ENCODE assay signal across 8 cellular contexts in genomic region chr12:9682949-9683348, GRCh38. TPM values are rescaled to one million over a fixed set of nuclear protein-coding genes. Genes with fewer than 3 reads are reported as not detected.
DNase-seq lines count a peak whose midpoint lies in the region; ATAC-seq lines count a peak whose summit lies in the region.
"Not testable (repeated sequence)": the region's sequence is repeated elsewhere in the genome, so short reads cannot be mapped to it uniquely, and the experiment has no call there.
"Had no signal": no experiment of that assay in that cellular context is flagged by ENCODE, and none has a peak within 500 bp of the region (broad histone marks: within the 10 kb centered on the region; RNA-seq: fewer than 3 reads in every experiment).

No MANE protein-coding gene starts in this region.

- peaks cover 65% of the 10 kb centered on the region for H3K4me1 ChIP-seq in CD8-positive, alpha-beta memory T cell (ENCODE audit: insufficient read depth, low read length)
- peaks cover 46 to 50% of the 10 kb centered on the region in 2 donors for H3K4me1 ChIP-seq in naive thymus-derived CD4-positive, alpha-beta T cell (ENCODE audit: control insufficient read depth in 2 of 2, insufficient read depth in 2 of 2, low read length in 2 of 2)

- H3K4me1 Mint-ChIP-seq in CD8-positive, alpha-beta memory T cell: peaks cover 81 to 94% (median 93%) of the 10 kb centered on the region in 3 donors
- peaks cover 79% of the 10 kb centered on the region for H3K4me1 Mint-ChIP-seq in activated CD4-positive, alpha-beta T cell treated with anti-CD3 and anti-CD28 coated beads for 36 hours
- H3K4me1 Mint-ChIP-seq in activated T-cell treated with anti-CD3 and anti-CD28 coated beads, Interleukin-2, amount 50 U/mL, for 24 hours (ENCODE audit: low read depth): peaks cover 82% of the 10 kb centered on the region
- H3K4me1 Mint-ChIP-seq in activated naive CD4-positive, alpha-beta T cell treated with anti-CD3 and anti-CD28 coated beads, Interleukin-2, amount 50 U/mL, for 24 hours: peaks cover 79% of the 10 kb centered on the region
- peaks cover 50 to 75% of the 10 kb centered on the region in 2 donors for H3K4me1 Mint-ChIP-seq in effector memory CD8-positive, alpha-beta T cell (ENCODE audit: low read depth in 2 of 2)
- H3K4me1 Mint-ChIP-seq in naive thymus-derived CD4-positive, alpha-beta T cell: peaks cover 48 to 94% (median 86%) of the 10 kb centered on the region in 7 donors
- H3K4me1 Mint-ChIP-seq in stimulated activated naive B cell treated with anti-CD40 and anti-IgM and Interleukin-4, amounts not matched to agents 10 μg/mL and 1 μg/mL and 100 μg/mL, for 72 hours: peaks cover 30 to 54% of the 10 kb centered on the region in 2 donors

- peaks cover 48 to 88% (median 70%) of the 10 kb centered on the region in 3 donors for H3K36me3 Mint-ChIP-seq in CD8-positive, alpha-beta memory T cell
- H3K36me3 Mint-ChIP-seq in activated CD4-positive, alpha-beta T cell treated with anti-CD3 and anti-CD28 coated beads for 36 hours (ENCODE audit: low read depth): peaks cover 90% of the 10 kb centered on the region
- peaks cover 97% of the 10 kb centered on the region for H3K36me3 Mint-ChIP-seq in activated T-cell treated with anti-CD3 and anti-CD28 coated beads, Interleukin-2, amount 50 U/mL, for 24 hours (ENCODE audit: low read depth)
- peaks cover 70% of the 10 kb centered on the region for H3K36me3 Mint-ChIP-seq in activated naive CD4-positive, alpha-beta T cell treated with anti-CD3 and anti-CD28 coated beads, Interleukin-2, amount 50 U/mL, for 24 hours
- peaks cover 80% of the 10 kb centered on the region for H3K36me3 Mint-ChIP-seq in effector memory CD8-positive, alpha-beta T cell (ENCODE audit: insufficient read depth)
- H3K36me3 Mint-ChIP-seq in naive thymus-derived CD4-positive, alpha-beta T cell: peaks cover 39 to 90% (median 79%) of the 10 kb centered on the region in 5 donors
- peaks cover 61 to 84% of the 10 kb centered on the region in 2 donors for H3K36me3 Mint-ChIP-seq in stimulated activated naive B cell treated with anti-CD40 and anti-IgM and Interleukin-4, amounts not matched to agents 10 μg/mL and 1 μg/mL and 100 μg/mL, for 72 hours

- H3K27me3 ChIP-seq in CD8-positive, alpha-beta memory T cell (ENCODE audit: insufficient read depth, low read length, poor library complexity, severe bottlenecking); naive thymus-derived CD4-positive, alpha-beta T cell (ENCODE audit: control insufficient read depth in 2 of 2, insufficient read depth in 2 of 2, low read length in 2 of 2): not testable (repeated sequence)

- peaks cover 15 to 33% (median 31%) of the 10 kb centered on the region in 5 donors for H3K9me3 Mint-ChIP-seq in CD8-positive, alpha-beta memory T cell
- peaks cover 35% of the 10 kb centered on the region for H3K9me3 Mint-ChIP-seq in activated CD4-positive, alpha-beta T cell treated with anti-CD3 and anti-CD28 coated beads for 36 hours (ENCODE audit: low read depth)
- peaks cover 27% of the 10 kb centered on the region for H3K9me3 Mint-ChIP-seq in activated T-cell treated with anti-CD3 and anti-CD28 coated beads, Interleukin-2, amount 50 U/mL, for 24 hours
- H3K9me3 Mint-ChIP-seq in activated naive CD4-positive, alpha-beta T cell treated with anti-CD3 and anti-CD28 coated beads, Interleukin-2, amount 50 U/mL, for 24 hours: peaks cover 14% of the 10 kb centered on the region
- peaks cover 4 to 16% of the 10 kb centered on the region in 2 donors for H3K9me3 Mint-ChIP-seq in effector memory CD8-positive, alpha-beta T cell
- peaks cover 4 to 58% (median 24%) of the 10 kb centered on the region in 11 donors for H3K9me3 Mint-ChIP-seq in naive thymus-derived CD4-positive, alpha-beta T cell
- H3K9me3 Mint-ChIP-seq in stimulated activated naive B cell treated with anti-CD40 and anti-IgM and Interleukin-4, amounts not matched to agents 10 μg/mL and 1 μg/mL and 100 μg/mL, for 72 hours: peaks cover 15 to 17% of the 10 kb centered on the region in 2 donors

- H3K27ac Mint-ChIP-seq in CD8-positive, alpha-beta memory T cell: peak overlapping the region; percentile 50 to 92 (median 86)
- H3K27ac Mint-ChIP-seq in activated CD4-positive, alpha-beta T cell treated with anti-CD3 and anti-CD28 coated beads for 36 hours: peak overlapping the region; percentile 75
- peak overlapping the region; percentile 74 for H3K27ac Mint-ChIP-seq in activated T-cell treated with anti-CD3 and anti-CD28 coated beads, Interleukin-2, amount 50 U/mL, for 24 hours
- H3K27ac Mint-ChIP-seq in activated naive CD4-positive, alpha-beta T cell treated with anti-CD3 and anti-CD28 coated beads, Interleukin-2, amount 50 U/mL, for 24 hours: peak overlapping the region; percentile 33
- H3K27ac Mint-ChIP-seq in effector memory CD8-positive, alpha-beta T cell: peak overlapping the region; percentile 82 to 89
- peak overlapping the region; percentile 54 to 86 (median 67) for H3K27ac Mint-ChIP-seq in naive thymus-derived CD4-positive, alpha-beta T cell
- peak overlapping the region; percentile 53 for H3K27ac Mint-ChIP-seq in stimulated activated naive B cell treated with anti-CD40 and anti-IgM and Interleukin-4, amounts not matched to agents 10 μg/mL and 1 μg/mL and 100 μg/mL, for 72 hours

- H3K4me3 ChIP-seq in CD8-positive, alpha-beta memory T cell (ENCODE audit: low read length); naive thymus-derived CD4-positive, alpha-beta T cell (ENCODE audit: low read length): not testable (repeated sequence)

- H3K36me3 ChIP-seq in CD8-positive, alpha-beta memory T cell (ENCODE audit: insufficient read depth, low read length): peaks cover 39% of the 10 kb centered on the region
- H3K36me3 ChIP-seq in naive thymus-derived CD4-positive, alpha-beta T cell (ENCODE audit: control insufficient read depth in 2 of 3, insufficient read depth in 3 of 3, low read length in 3 of 3): peaks cover 25 to 64% (median 29%) of the 10 kb centered on the region in 3 experiments

- POLR2A ChIA-PET in CD8-positive, alpha-beta memory T cell (lab: Charles Lee): interaction anchor here (0.7 to 2.6 kb wide), 4 partner anchors 8 to 27 kb away, joined by 3 to 10 read pairs (median 7); no protein-coding TSS in a partner anchor
- POLR2A ChIA-PET in activated CD4-positive, alpha-beta T cell treated with anti-CD3 and anti-CD28 coated beads for 36 hours (lab: Charles Lee): interaction anchor here (1.8 kb wide), 1 partner anchor 9 kb away, joined by 5 read pairs; no protein-coding TSS in a partner anchor
- POLR2A ChIA-PET in naive thymus-derived CD4-positive, alpha-beta T cell (lab: Charles Lee): interaction anchor here (0.6 to 20.5 kb wide), 6 partner anchors 10 to 78 kb away, joined by 4 to 686 read pairs (median 16); partner anchors contain the start of genes CD69 and CLEC2D

- intact Hi-C loops in activated CD4-positive, alpha-beta T cell treated with anti-CD3 and anti-CD28 coated beads for 36 hours (cut with DNase I, micrococcal nuclease): not testable (repeated sequence)
- intact Hi-C loops in naive thymus-derived CD4-positive, alpha-beta T cell (cut with micrococcal nuclease): loop anchor here in 1 of 2 donors (1.0 kb wide), 1 partner anchor 9 kb away; no protein-coding TSS in a partner anchor

- not testable (repeated sequence) for H3K27ac ChIP-seq in CD8-positive, alpha-beta memory T cell (ENCODE audit: low read depth, low read length); naive thymus-derived CD4-positive, alpha-beta T cell (ENCODE audit: low read depth, low read length)

- CTCF ChIA-PET in CD8-positive, alpha-beta memory T cell (lab: Charles Lee): not testable (repeated sequence)
- CTCF ChIA-PET in activated CD4-positive, alpha-beta T cell treated with anti-CD3 and anti-CD28 coated beads for 36 hours (lab: Charles Lee): interaction anchor here (1.5 to 2.2 kb wide), 2 partner anchors 10 to 35 kb away, joined by 5 to 7 read pairs; no protein-coding TSS in a partner anchor
- CTCF ChIA-PET in naive thymus-derived CD4-positive, alpha-beta T cell (lab: Charles Lee): interaction anchor here (0.6 to 1.6 kb wide), 2 partner anchors 56 to 68 kb away, joined by 3 read pairs; no protein-coding TSS in a partner anchor

- H3K27me3 Mint-ChIP-seq in CD8-positive, alpha-beta memory T cell; activated CD4-positive, alpha-beta T cell treated with anti-CD3 and anti-CD28 coated beads for 36 hours; activated T-cell treated with anti-CD3 and anti-CD28 coated beads, Interleukin-2, amount 50 U/mL, for 24 hours; activated naive CD4-positive, alpha-beta T cell treated with anti-CD3 and anti-CD28 coated beads, Interleukin-2, amount 50 U/mL, for 24 hours; effector memory CD8-positive, alpha-beta T cell; naive thymus-derived CD4-positive, alpha-beta T cell; stimulated activated naive B cell treated with anti-CD40 and anti-IgM and Interleukin-4, amounts not matched to agents 10 μg/mL and 1 μg/mL and 100 μg/mL, for 72 hours: not testable (repeated sequence)

- H3K4me3 Mint-ChIP-seq in CD8-positive, alpha-beta memory T cell: peak overlapping the region; percentile 12 to 68 (median 45)
- peak overlapping the region; percentile 33 for H3K4me3 Mint-ChIP-seq in activated CD4-positive, alpha-beta T cell treated with anti-CD3 and anti-CD28 coated beads for 36 hours
- peak overlapping the region; percentile 30 for H3K4me3 Mint-ChIP-seq in activated T-cell treated with anti-CD3 and anti-CD28 coated beads, Interleukin-2, amount 50 U/mL, for 24 hours
- peak overlapping the region; percentile 74 for H3K4me3 Mint-ChIP-seq in activated naive CD4-positive, alpha-beta T cell treated with anti-CD3 and anti-CD28 coated beads, Interleukin-2, amount 50 U/mL, for 24 hours
- H3K4me3 Mint-ChIP-seq in effector memory CD8-positive, alpha-beta T cell: peak overlapping the region; percentile 17 to 67
- peak overlapping the region; percentile 38 to 89 (median 60) for H3K4me3 Mint-ChIP-seq in naive thymus-derived CD4-positive, alpha-beta T cell
- peak overlapping the region; percentile 32 to 58 for H3K4me3 Mint-ChIP-seq in stimulated activated naive B cell treated with anti-CD40 and anti-IgM and Interleukin-4, amounts not matched to agents 10 μg/mL and 1 μg/mL and 100 μg/mL, for 72 hours

- peaks cover 11% of the 10 kb centered on the region for H3K9me3 ChIP-seq in CD8-positive, alpha-beta memory T cell (ENCODE audit: low read length)
- H3K9me3 ChIP-seq in naive thymus-derived CD4-positive, alpha-beta T cell (ENCODE audit: control insufficient read depth in 2 of 3, low read length in 3 of 3): peaks cover 4 to 12% (median 6%) of the 10 kb centered on the region in 3 experiments

- not testable (repeated sequence) for DNase-seq in CD8-positive, alpha-beta memory T cell; activated CD4-positive, alpha-beta T cell treated with anti-CD3 and anti-CD28 coated beads for 36 hours; activated T-cell treated with anti-CD3 and anti-CD28 coated beads, Interleukin-2, amount 50 U/mL, for 24 hours; effector memory CD8-positive, alpha-beta T cell; naive thymus-derived CD4-positive, alpha-beta T cell; stimulated activated naive B cell treated with anti-CD40 and anti-IgM and Interleukin-4, amounts not matched to agents 10 μg/mL and 1 μg/mL and 100 μg/mL, for 72 hours

- ATAC-seq in activated CD4-positive, alpha-beta T cell treated with anti-CD3 and anti-CD28 coated beads for 36 hours; effector memory CD8-positive, alpha-beta T cell (replicated peaks); naive thymus-derived CD4-positive, alpha-beta T cell; stimulated activated naive B cell treated with anti-CD40 and anti-IgM and Interleukin-4, amounts not matched to agents 10 μg/mL and 1 μg/mL and 100 μg/mL, for 72 hours (replicated peaks): not testable (repeated sequence)

RNA-seq across cellular contexts. Expression of gene CLEC2D, which starts 13.4 kb away (rescaled TPM):
- 100 to 1,000 TPM; 320 to 340 TPM for total RNA-seq in CD8-positive, alpha-beta memory T cell
- 311 TPM for polyA plus RNA-seq in CD8-positive, alpha-beta memory T cell
- 100 to 1,000 TPM; 190 to 212 TPM for total RNA-seq in activated CD4-positive, alpha-beta T cell treated with anti-CD3 and anti-CD28 coated beads for 36 hours
- 100 to 1,000 TPM; 182 to 378 (median 327) TPM for total RNA-seq in naive thymus-derived CD4-positive, alpha-beta T cell
- polyA plus RNA-seq in naive thymus-derived CD4-positive, alpha-beta T cell: 100 to 1,000 TPM; 319 to 323 TPM

RNA-seq across cellular contexts. Expression of gene CLECL1, which starts 49.9 kb away (rescaled TPM):
- 1 to 10 TPM; 3.6 to 4.7 TPM for total RNA-seq in CD8-positive, alpha-beta memory T cell
- polyA plus RNA-seq in CD8-positive, alpha-beta memory T cell: 14.3 TPM
- total RNA-seq in activated CD4-positive, alpha-beta T cell treated with anti-CD3 and anti-CD28 coated beads for 36 hours: 1 to 10 TPM; 3.1 to 3.8 TPM
- total RNA-seq in naive thymus-derived CD4-positive, alpha-beta T cell: 1 to 10 TPM in 2 of 5 experiments, under 1 TPM in 1, not detected in 2; 0.43 to 6.1 (median 2.5) TPM
- polyA plus RNA-seq in naive thymus-derived CD4-positive, alpha-beta T cell: under 1 TPM; 0.38 to 0.39 TPM
- polyA plus RNA-seq: A549 had no signal

Comparison
In these comparisons a context has a peak if more than half of its experiments do, and no peak if none do; other contexts are left out.
1. H3K27ac Mint-ChIP-seq: peak in every context shown above with its lines; median percentile 86 in CD8-positive, alpha-beta memory T cell; 86 in effector memory CD8-positive, alpha-beta T cell; 75 in activated CD4-positive, alpha-beta T cell treated with anti-CD3 and anti-CD28 coated beads for 36 hours; 74 in activated T-cell treated with anti-CD3 and anti-CD28 coated beads, Interleukin-2, amount 50 U/mL, for 24 hours; 67 in naive thymus-derived CD4-positive, alpha-beta T cell; 53 in stimulated activated naive B cell treated with anti-CD40 and anti-IgM and Interleukin-4, amounts not matched to agents 10 μg/mL and 1 μg/mL and 100 μg/mL, for 72 hours; 33 in activated naive CD4-positive, alpha-beta T cell treated with anti-CD3 and anti-CD28 coated beads, Interleukin-2, amount 50 U/mL, for 24 hours.